8 cellular contexts compared by ENCODE assay signal in genomic region chr18:23437357-23438045, GRCh38. TPM values are rescaled to one million over a fixed set of nuclear protein-coding genes. Genes with fewer than 3 reads are reported as not detected.
A peak's percentile ranks its signal among the peaks of the same experiment; 100 is the strongest.
DNase-seq lines count a peak whose midpoint lies in the region; ATAC-seq, FAIRE-seq and TF ChIP-seq lines count a peak whose summit lies in the region.

No MANE protein-coding gene starts in this region.

- H3K4me2 ChIP-seq in endothelial cell of umbilical vein (ENCODE audit: insufficient read depth, low read length) = peak overlapping the region; percentile 67

- TSS peak; percentile 86 for BruUV-seq in endothelial cell of umbilical vein (replicated peaks; lab: Mats Ljungman, UMichigan)

- TF ChIP-seq CTCF in endothelial cell of umbilical vein (IDR thresholded peaks at IDR 0.05; ENCODE audit: extremely low read depth in 1 of 2, insufficient read depth in 1 of 2, low read depth in 1 of 2, low read length in 2 of 2) = no peak
- no peak for TF ChIP-seq CTCF in mesothelial cell of epicardium (IDR thresholded peaks at IDR 0.05; ENCODE audit: unreplicated experiment)

- CTCF ChIA-PET in endothelial cell of umbilical vein (lab: Charles Lee) = interaction anchor here (1.0 to 2.0 kb wide), 4 partner anchors 12 to 230 kb away, joined by 3 to 6 read pairs (median 5); partner anchors contain the start of gene RIOK3

- H3K4me3 ChIP-seq in endothelial cell of umbilical vein (replicated peaks in 1 of 3; ENCODE audit: insufficient read depth in 1 of 3, low read depth in 1 of 3, low read length in 3 of 3) = peak overlapping the region; percentile 25 to 98 (median 76)

- ATAC-seq in GM19395 (IDR thresholded peaks at IDR 0.05; ENCODE audit: unreplicated experiment) (peak; percentile 90), HG03565 (IDR thresholded peaks at IDR 0.05; ENCODE audit: unreplicated experiment) (peak; percentile 86)

- peak; percentile 67 for TF ChIP-seq POLR2A in endothelial cell of umbilical vein (IDR thresholded peaks at IDR 0.05; ENCODE audit: low read depth, low read length)

- H3K27me3 Mint-ChIP-seq in mesothelial cell of epicardium (ENCODE audit: low read depth) = no peaks in the 10 kb centered on the region

- DNase-seq in COLO668 (lab: John Stamatoyannopoulos, UW; ENCODE audit: unreplicated experiment) (peak; percentile 88), NOMO-1 treated with dmso at 0.1 percent for 144 hours (lab: John Stamatoyannopoulos, UW; ENCODE audit: unreplicated experiment) (peak; percentile 14), activated T-cell treated with anti-CD3 and anti-CD28 coated beads for 1 hour (ENCODE audit: low read depth) (peak; percentile 64), endothelial cell of umbilical vein (ENCODE audit: low read depth, low spot score) (peak; percentile 71), mesothelial cell of epicardium (ENCODE audit: low spot score in 2 of 2, unreplicated experiment in 2 of 2) (peak; percentile 73 to 85)
- DNase-seq in stimulated activated CD8-positive, alpha-beta memory T cell treated with anti-CD3 and anti-CD28 coated beads, Interleukin-15, amount 100 ng/mL, for 4 hours (ENCODE audit: low read depth in 2 of 2) = peak; percentile 58 to 63

- no peaks in the 10 kb centered on the region for H3K36me3 Mint-ChIP-seq in mesothelial cell of epicardium

- no peaks in the 10 kb centered on the region for H3K36me3 ChIP-seq in endothelial cell of umbilical vein (ENCODE audit: control insufficient read depth in 2 of 2, extremely low read depth in 1 of 2, insufficient read depth in 2 of 2, low read length in 2 of 2)

- peaks cover 2% of the 10 kb centered on the region for H3K79me2 ChIP-seq in endothelial cell of umbilical vein (ENCODE audit: control insufficient read depth, insufficient read depth, low read length)

- no peaks in the 10 kb centered on the region for H3K9me3 ChIP-seq in endothelial cell of umbilical vein (replicated peaks; ENCODE audit: control insufficient read depth, insufficient read depth, low read length)

- intact Hi-C loops in endothelial cell of umbilical vein (cut with micrococcal nuclease) = loop anchor here (1.0 to 2.0 kb wide), 2 partner anchors 15 to 66 kb away; partner anchors contain the start of genes RIOK3 and RMC1

- H3K27ac Mint-ChIP-seq in mesothelial cell of epicardium = peak overlapping the region; percentile 94

- no peaks in the 10 kb centered on the region for H3K27me3 ChIP-seq in endothelial cell of umbilical vein (ENCODE audit: control insufficient read depth in 2 of 2, insufficient read depth in 2 of 2, low read length in 2 of 2)

- no peaks in the 10 kb centered on the region for H4K20me1 ChIP-seq in endothelial cell of umbilical vein (replicated peaks; ENCODE audit: control insufficient read depth, extremely low read depth, insufficient read depth, low read length)

- H3K9ac ChIP-seq in endothelial cell of umbilical vein (replicated peaks; ENCODE audit: extremely low read depth, insufficient read depth, low read length) = peak overlapping the region; percentile 36

- H3K4me1 ChIP-seq in endothelial cell of umbilical vein (ENCODE audit: control insufficient read depth, extremely low read depth, insufficient read depth, low read length) = peaks cover 4% of the 10 kb centered on the region

- dilution Hi-C loops in endothelial cell of umbilical vein (cut with MboI; ENCODE audit: extremely low pct_ligation_motif_present, low sequenced_read_pairs) = no loop called here

- no peaks in the 10 kb centered on the region for H3K9me3 Mint-ChIP-seq in mesothelial cell of epicardium

- peak overlapping the region; percentile 89 for H3K4me3 Mint-ChIP-seq in mesothelial cell of epicardium

- no peaks in the 10 kb centered on the region for H3K9me1 ChIP-seq in endothelial cell of umbilical vein (replicated peaks; ENCODE audit: control insufficient read depth, extremely low read depth, insufficient read depth, low read length)

- H3K27ac ChIP-seq in endothelial cell of umbilical vein (ENCODE audit: insufficient read depth, low read depth, low read length) = peak overlapping the region; percentile 1

- FAIRE-seq in endothelial cell of umbilical vein (lab: Jason Lieb, UNC) = peak; percentile 80

- POLR2A ChIA-PET in endothelial cell of umbilical vein (lab: Charles Lee) = interaction anchor here (0.6 kb wide), 1 partner anchor 17 kb away, joined by 3 read pairs; no protein-coding TSS in a partner anchor

- peaks cover 7% of the 10 kb centered on the region for H3K4me1 Mint-ChIP-seq in mesothelial cell of epicardium

- peak overlapping the region; percentile 68 for H2AFZ ChIP-seq in endothelial cell of umbilical vein (ENCODE audit: low read depth, low read length)

TF ChIP-seq in endothelial cell of umbilical vein, 7 proteins besides CTCF, POLR2A, EP300 and RAD21:
- TF ChIP-seq EZH2 (IDR thresholded peaks at IDR 0.05; ENCODE audit: borderline replicate concordance, low read depth, low read length, severe bottlenecking) (no peak), GATA2 (IDR thresholded peaks at IDR 0.05; ENCODE audit: insufficient read depth, insufficient read length, low read depth, low read length) (no peak), FOS (IDR thresholded peaks at IDR 0.05; ENCODE audit: borderline replicate concordance, insufficient read depth, low read length) (no peak), POLR2AphosphoS5 (IDR thresholded peaks at IDR 0.05; ENCODE audit: insufficient read depth, low read depth, low read length) (peak; percentile 46), MAX (IDR thresholded peaks at IDR 0.05; ENCODE audit: insufficient read depth, insufficient read length) (peak; percentile 61), MYC (IDR thresholded peaks at IDR 0.05; ENCODE audit: low read depth, low read length) (no peak), JUN (IDR thresholded peaks at IDR 0.05; ENCODE audit: borderline replicate concordance, insufficient read depth, insufficient read length, low read depth) (no peak)

RNA-seq across cellular contexts. Expression of gene RIOK3, which starts 15.6 kb away (rescaled TPM):
- total RNA-seq in endothelial cell of umbilical vein = 50.7 and 55.7 TPM in 2 replicates
- polyA plus RNA-seq in endothelial cell of umbilical vein = 12.4 and 14.8 TPM in 2 replicates
- 18.1 and 19.6 TPM in 2 replicates for polyA plus RNA-seq in endothelial cell of umbilical vein (2011; cell fraction: cytosol; rRNA removed)
- 49.5 and 55.9 TPM in 2 replicates for polyA plus RNA-seq in endothelial cell of umbilical vein (2011; cell fraction: nucleus; rRNA removed)
- polyA plus RNA-seq in endothelial cell of umbilical vein (2012) = 40.6 and 42.5 TPM in 2 replicates
- 25.1 and 27.5 TPM in 2 replicates for polyA minus RNA-seq in endothelial cell of umbilical vein
- polyA minus RNA-seq in endothelial cell of umbilical vein (2011; cell fraction: cytosol; rRNA and poly(A)+ RNA removed) = 29.1 TPM
- 30.4 and 37.9 TPM in 2 replicates for polyA minus RNA-seq in endothelial cell of umbilical vein (2011; cell fraction: nucleus; rRNA and poly(A)+ RNA removed)
- 41.7 to 44.2 TPM (median 42.0 TPM) in 3 replicates for total RNA-seq in mesothelial cell of epicardium

Comparison
In these comparisons a context has a peak if more than half of its experiments do, and no peak if none do; other contexts are left out.
1. Peak in every context shown above with its lines: DNase-seq, ATAC-seq, H3K4me3 ChIP-seq and H3K27ac ChIP-seq.
2. DNase-seq: peak in every context shown above with its lines; median percentile 88 in COLO668; 79 in mesothelial cell of epicardium; 71 in endothelial cell of umbilical vein; 64 in activated T-cell treated with anti-CD3 and anti-CD28 coated beads for 1 hour; 60 in stimulated activated CD8-positive, alpha-beta memory T cell treated with anti-CD3 and anti-CD28 coated beads, Interleukin-15, amount 100 ng/mL, for 4 hours; 14 in NOMO-1 treated with dmso at 0.1 percent for 144 hours.